ENCODE assay signal across 21 cellular contexts in genomic region chr15:41980654-41981323, GRCh38. TPM values are rescaled to one million over a fixed set of nuclear protein-coding genes. Genes with fewer than 3 reads are reported as not detected.
DNase-seq lines count a peak whose midpoint lies in the region; ATAC-seq lines count a peak whose summit lies in the region.
"Had no signal": no experiment of that assay in that cellular context is flagged by ENCODE, and none has a peak within 500 bp of the region (broad histone marks: within the 10 kb centered on the region; RNA-seq: fewer than 3 reads in every experiment).

No MANE protein-coding gene starts in this region.

- H4K12ac ChIP-seq in trophoblast cell (ENCODE audit: low read depth, low read length): no peak overlapping the region

- peaks cover 17 to 21% of the 10 kb centered on the region in 2 experiments for H3K4me1 ChIP-seq in trophoblast cell (ENCODE audit: control insufficient read depth in 1 of 2, insufficient read depth in 2 of 2, low read length in 2 of 2)
- H3K4me1 ChIP-seq: breast epithelium had no signal

- H3K27ac ChIP-seq in trophoblast cell (ENCODE audit: low read depth, low read length): no peak overlapping the region
- H3K27ac ChIP-seq in substantia nigra (ENCODE audit: low read depth, low read length, poor library complexity, severe bottlenecking): no peak overlapping the region
- H3K27ac ChIP-seq: BLaER1, breast epithelium, neutrophil had no signal

- CTCF ChIA-PET in activated CD4-positive, alpha-beta memory T cell treated with anti-CD3 and anti-CD28 coated beads for 36 hours (lab: Charles Lee): interaction anchor here (2.7 kb wide), 1 partner anchor 9 kb away, joined by 12 read pairs; no protein-coding TSS in a partner anchor

- no peak overlapping the region for H3K4me2 ChIP-seq in trophoblast cell (ENCODE audit: low read length)
- H3K4me2 ChIP-seq: BLaER1 had no signal

- no peak overlapping the region for H2AK5ac ChIP-seq in trophoblast cell (ENCODE audit: low read length)

- no peaks in the 10 kb centered on the region for H3K27me3 Mint-ChIP-seq in activated CD4-positive, alpha-beta memory T cell treated with anti-CD3 and anti-CD28 coated beads for 36 hours

- peaks cover 7% of the 10 kb centered on the region for H3K79me1 ChIP-seq in trophoblast cell (ENCODE audit: low read length)

- no peak overlapping the region for H3K4me3 ChIP-seq in trophoblast cell (ENCODE audit: low read depth, low read length)
- H3K4me3 ChIP-seq: BLaER1, breast epithelium had no signal

- H2AFZ ChIP-seq in trophoblast cell (ENCODE audit: insufficient read depth, low read length, poor library complexity): no peak overlapping the region

- peaks cover 15% of the 10 kb centered on the region for H3K4me1 Mint-ChIP-seq in activated CD4-positive, alpha-beta memory T cell treated with anti-CD3 and anti-CD28 coated beads for 36 hours (ENCODE audit: low read depth)

- peak in 1 of 2 donors; percentile 48 for ATAC-seq in left cardiac atrium
- no peak for ATAC-seq in HG02610 (IDR thresholded peaks at IDR 0.05; ENCODE audit: unreplicated experiment)
- ATAC-seq: HepG2; stimulated activated naive CD8-positive, alpha-beta T cell treated with anti-CD3 and anti-CD28 coated beads, Interleukin-15, Interleukin-2, amounts not matched to agents 100 U/mL and 50 U/mL, for 24 hours had no signal

- H2BK5ac ChIP-seq in trophoblast cell (ENCODE audit: low read depth, low read length, poor library complexity): peak overlapping the region; percentile 16

- no peaks in the 10 kb centered on the region for H3K9me3 Mint-ChIP-seq in activated CD4-positive, alpha-beta memory T cell treated with anti-CD3 and anti-CD28 coated beads for 36 hours

- H3K23ac ChIP-seq in trophoblast cell (ENCODE audit: low read length): no peak overlapping the region

- H3K36me3 ChIP-seq in trophoblast cell (ENCODE audit: control insufficient read depth in 1 of 2, insufficient read depth in 2 of 2, low read length in 2 of 2): no peaks in the 10 kb centered on the region
- H3K36me3 ChIP-seq: BLaER1, breast epithelium, neutrophil had no signal

- H3K9me3 ChIP-seq in trophoblast cell (ENCODE audit: insufficient read depth, low read depth, low read length): no peaks in the 10 kb centered on the region
- H3K9me3 ChIP-seq: BLaER1, breast epithelium, neutrophil had no signal

- peak overlapping the region; percentile 70 for H4K91ac ChIP-seq in trophoblast cell (ENCODE audit: low read depth, low read length)

- peak overlapping the region; percentile 30 for H3K27ac Mint-ChIP-seq in activated CD4-positive, alpha-beta memory T cell treated with anti-CD3 and anti-CD28 coated beads for 36 hours

- peak overlapping the region; percentile 25 for H4K8ac ChIP-seq in trophoblast cell (ENCODE audit: low read depth, low read length)

- H3K36me3 Mint-ChIP-seq in activated CD4-positive, alpha-beta memory T cell treated with anti-CD3 and anti-CD28 coated beads for 36 hours: no peaks in the 10 kb centered on the region

- H3K9ac ChIP-seq in trophoblast cell (ENCODE audit: low read length): no peak overlapping the region
- H3K9ac ChIP-seq: BLaER1 had no signal

- POLR2A ChIA-PET in activated CD4-positive, alpha-beta memory T cell treated with anti-CD3 and anti-CD28 coated beads for 36 hours (lab: Charles Lee): interaction anchor here (2.8 kb wide), 1 partner anchor 9 kb away, joined by 18 read pairs; the partner anchor contains the start of gene EHD4

- H3K14ac ChIP-seq in trophoblast cell (ENCODE audit: low read length): peak overlapping the region; percentile 26

- H3K79me2 ChIP-seq in trophoblast cell (ENCODE audit: control insufficient read depth, insufficient read depth, low read length, poor library complexity): no peaks in the 10 kb centered on the region

- H2BK120ac ChIP-seq in trophoblast cell (ENCODE audit: insufficient read depth, low read length, poor library complexity): peak overlapping the region; percentile 26

- no CpG with 5 or more reads among the region's 7 CpGs for WGBS in trophoblast cell (ENCODE audit: extremely low coverage, insufficient coverage, insufficient read length)

- DNase-seq in HUDEP-2 (lab: John Stamatoyannopoulos, UW; ENCODE audit: unreplicated experiment in 76 of 76): peak in 46 of 76 experiments; percentile 5 to 67 (median 26)
- DNase-seq in activated CD4-positive, alpha-beta memory T cell treated with anti-CD3 and anti-CD28 coated beads for 36 hours: peak; percentile 10
- peak; percentile 40 for DNase-seq in left cardiac atrium
- no peak for DNase-seq in trophoblast cell
- DNase-seq in NCI-H526 treated with DMSO at 0.1 percent for 48 hours (lab: John Stamatoyannopoulos, UW): no peak
- no peak for DNase-seq in substantia nigra (lab: John Stamatoyannopoulos, UW)
- DNase-seq in ACHN: no peak
- DNase-seq: activated CD4-positive, alpha-beta T cell treated with anti-CD3 and anti-CD28 coated beads, Interleukin-2, amount 50 U/mL, for 4 hours; DMS53; effector CD8-positive, alpha-beta T cell; MV-4-11; RPMI8226; stimulated activated naive CD8-positive, alpha-beta T cell treated with anti-CD3 and anti-CD28 coated beads, Interleukin-15, Interleukin-2, amounts not matched to agents 100 U/mL and 50 U/mL, for 24 hours; T-helper 9 cell had no signal

- H2BK12ac ChIP-seq in trophoblast cell (ENCODE audit: low read length): peak overlapping the region; percentile 29

- H3K4me3 Mint-ChIP-seq in activated CD4-positive, alpha-beta memory T cell treated with anti-CD3 and anti-CD28 coated beads for 36 hours: no peak overlapping the region

- intact Hi-C loops in activated CD4-positive, alpha-beta memory T cell treated with anti-CD3 and anti-CD28 coated beads for 36 hours (cut with micrococcal nuclease): no loop called here
- intact Hi-C loops in left cardiac atrium (cut with DNase I): loop anchor here in 1 of 2 donors (10.0 kb wide), 1 partner anchor 206 kb away; the partner anchor contains the start of gene MAPKBP1

- no peak overlapping the region for H3K4ac ChIP-seq in trophoblast cell (ENCODE audit: low read depth, low read length)

- H3K18ac ChIP-seq in trophoblast cell (ENCODE audit: low read length): no peak overlapping the region

- in situ Hi-C loops in ACHN (cut with HindIII; ENCODE audit: low pct_ligation_motif_present, low pct_unique_long_range_greater_than_20kb, low sequenced_read_pairs): no loop called here

- no peaks in the 10 kb centered on the region for H3K27me3 ChIP-seq in trophoblast cell (ENCODE audit: insufficient read depth, low read length)
- H3K27me3 ChIP-seq: BLaER1, breast epithelium, neutrophil had no signal

RNA-seq across cellular contexts. Expression of gene EHD4, which starts 8.4 kb away (rescaled TPM):
- total RNA-seq in activated CD4-positive, alpha-beta memory T cell treated with anti-CD3 and anti-CD28 coated beads for 36 hours: 10 to 100 TPM; 43.6 to 45.0 TPM
- 10 to 100 TPM; 34.0 to 42.1 TPM for total RNA-seq in left cardiac atrium
- 18.8 and 19.6 TPM in 2 replicates for polyA plus RNA-seq in trophoblast cell (2013)

RNA-seq across cellular contexts. Expression of gene PLA2G4E, which starts 40.1 kb away (rescaled TPM):
- not detected for total RNA-seq in activated CD4-positive, alpha-beta memory T cell treated with anti-CD3 and anti-CD28 coated beads for 36 hours
- under 1 TPM in 1 of 2 donors, not detected in 1; 0.16 TPM for total RNA-seq in left cardiac atrium
- polyA plus RNA-seq in trophoblast cell (2013): not detected in 2 replicates
- total RNA-seq: breast epithelium, fibroblast of villous mesenchyme, HepG2, lung microvascular endothelial cell had no signal
- polyA plus RNA-seq: HepG2 had no signal

Comparison
In these comparisons a context has a peak if more than half of its experiments do, and no peak if none do; other contexts are left out.
1. DNase-seq: peak in HUDEP-2 (46 of 76), activated CD4-positive, alpha-beta memory T cell treated with anti-CD3 and anti-CD28 coated beads for 36 hours (single experiment) and left cardiac atrium (single experiment); none in trophoblast cell (0 of 2), NCI-H526 treated with DMSO at 0.1 percent for 48 hours (single experiment), substantia nigra (0 of 49) and ACHN (single experiment).